8 cellular contexts compared by ENCODE assay signal in the genomic region with DNA sequence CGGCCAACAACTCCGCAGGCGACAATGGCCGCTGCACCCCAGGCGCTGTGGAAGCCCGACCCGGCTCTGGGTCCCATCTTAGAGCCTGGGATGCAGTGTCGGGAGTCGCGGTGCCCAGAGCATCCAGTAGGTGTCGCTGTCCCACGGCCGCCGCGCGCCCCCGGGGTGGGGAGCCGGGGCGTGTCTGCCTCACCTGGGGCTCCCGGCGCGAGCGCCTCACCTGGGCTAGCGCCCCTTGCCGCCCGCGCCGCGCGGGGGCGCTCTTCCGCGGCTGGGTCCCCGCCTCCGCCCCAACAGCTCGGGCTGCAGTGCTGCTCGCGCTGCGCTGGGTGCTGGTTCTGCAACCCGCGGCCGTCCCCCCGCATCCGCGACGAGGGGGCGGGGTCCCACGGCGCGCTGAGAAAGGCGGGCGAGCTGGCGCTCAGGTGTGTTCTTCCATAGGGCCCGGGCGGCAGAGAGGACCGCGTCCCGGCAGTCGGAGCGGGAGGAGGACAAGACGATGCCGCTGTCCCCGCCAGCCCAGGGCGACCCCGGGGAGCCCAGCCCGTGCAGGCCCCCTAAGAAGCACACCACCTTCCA. TPM values are rescaled to one million over a fixed set of nuclear protein-coding genes. Genes with fewer than 3 reads are reported as not detected.
DNase-seq lines count a peak whose midpoint lies in the region; ATAC-seq and TF ChIP-seq lines count a peak whose summit lies in the region.

A gene with protein sequence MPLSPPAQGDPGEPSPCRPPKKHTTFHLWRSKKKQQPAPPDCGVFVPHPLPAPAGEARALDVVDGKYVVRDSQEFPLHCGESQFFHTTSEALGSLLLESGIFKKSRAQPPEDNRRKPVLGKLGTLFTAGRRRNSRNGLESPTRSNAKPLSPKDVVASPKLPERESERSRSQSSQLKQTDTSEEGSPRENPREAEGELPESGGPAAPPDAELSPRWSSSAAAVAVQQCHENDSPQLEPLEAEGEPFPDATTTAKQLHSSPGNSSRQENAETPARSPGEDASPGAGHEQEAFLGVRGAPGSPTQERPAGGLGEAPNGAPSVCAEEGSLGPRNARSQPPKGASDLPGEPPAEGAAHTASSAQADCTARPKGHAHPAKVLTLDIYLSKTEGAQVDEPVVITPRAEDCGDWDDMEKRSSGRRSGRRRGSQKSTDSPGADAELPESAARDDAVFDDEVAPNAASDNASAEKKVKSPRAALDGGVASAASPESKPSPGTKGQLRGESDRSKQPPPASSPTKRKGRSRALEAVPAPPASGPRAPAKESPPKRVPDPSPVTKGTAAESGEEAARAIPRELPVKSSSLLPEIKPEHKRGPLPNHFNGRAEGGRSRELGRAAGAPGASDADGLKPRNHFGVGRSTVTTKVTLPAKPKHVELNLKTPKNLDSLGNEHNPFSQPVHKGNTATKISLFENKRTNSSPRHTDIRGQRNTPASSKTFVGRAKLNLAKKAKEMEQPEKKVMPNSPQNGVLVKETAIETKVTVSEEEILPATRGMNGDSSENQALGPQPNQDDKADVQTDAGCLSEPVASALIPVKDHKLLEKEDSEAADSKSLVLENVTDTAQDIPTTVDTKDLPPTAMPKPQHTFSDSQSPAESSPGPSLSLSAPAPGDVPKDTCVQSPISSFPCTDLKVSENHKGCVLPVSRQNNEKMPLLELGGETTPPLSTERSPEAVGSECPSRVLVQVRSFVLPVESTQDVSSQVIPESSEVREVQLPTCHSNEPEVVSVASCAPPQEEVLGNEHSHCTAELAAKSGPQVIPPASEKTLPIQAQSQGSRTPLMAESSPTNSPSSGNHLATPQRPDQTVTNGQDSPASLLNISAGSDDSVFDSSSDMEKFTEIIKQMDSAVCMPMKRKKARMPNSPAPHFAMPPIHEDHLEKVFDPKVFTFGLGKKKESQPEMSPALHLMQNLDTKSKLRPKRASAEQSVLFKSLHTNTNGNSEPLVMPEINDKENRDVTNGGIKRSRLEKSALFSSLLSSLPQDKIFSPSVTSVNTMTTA (N-terminal part only) (plus strand): TSS at position 308 of the 579 bp plus-strand sequence. CDS start 192 bp downstream, at position 500.

- TF ChIP-seq CTCF in BE2C (IDR thresholded peaks at IDR 0.05; ENCODE audit: low read depth, low read length) (peak; percentile 72), KMS-11 (conservative IDR thresholded peaks at IDR 0.05; ENCODE audit: low read depth, low read length) (peak; percentile 67)

- intact Hi-C loops in left ventricle myocardium superior (cut with micrococcal nuclease): no loop called here

- H3K4me3 ChIP-seq in BE2C (ENCODE audit: low read depth, low read length) (no peak within 1 kb of the TSS), KMS-11 (IDR thresholded peaks at IDR 0.05; ENCODE audit: insufficient read depth, low read depth, low read length) (no peak within 1 kb of the TSS)

- H3K9ac ChIP-seq in KMS-11: no peak within 1 kb of the TSS

- H3K27me3 ChIP-seq in BE2C (peaks cover 23% of the 10 kb centered on the region), KMS-11 (ENCODE audit: insufficient read depth, low read depth) (no peaks in the 10 kb centered on the region)

- no peaks in the 10 kb centered on the region for H3K9me3 ChIP-seq in BE2C

- DNase-seq in BE2C (peak; percentile 64), T follicular helper cell (ENCODE audit: low read depth) (peak; percentile 58), left ventricle myocardium superior (peak; percentile 44), renal cortical epithelial cell (ENCODE audit: low read depth) (no peak), KG1 (lab: John Stamatoyannopoulos, UW) (no peak)
- peak; percentile 6 for DNase-seq in activated naive CD8-positive, alpha-beta T cell treated with anti-CD3 and anti-CD28 coated beads, Interleukin-2, amount 50 U/mL, for 16 hours (ENCODE audit: low read depth, low spot score)

- peak within 1 kb of the TSS; percentile 75 for H2AFZ ChIP-seq in KMS-11 (ENCODE audit: low read depth)

- peak within 1 kb of the TSS; percentile 51 for H3K4me2 ChIP-seq in KMS-11

- no peaks in the 10 kb centered on the region for H3K4me1 ChIP-seq in BE2C
- H3K4me1 ChIP-seq in KMS-11 (ENCODE audit: low read depth, poor library complexity, severe bottlenecking): no peaks in the 10 kb centered on the region

- H3K79me2 ChIP-seq in KMS-11 (ENCODE audit: insufficient read depth, low read depth): no peaks in the 10 kb centered on the region

- H4K20me1 ChIP-seq in KMS-11 (ENCODE audit: insufficient read depth): no peaks in the 10 kb centered on the region

- peak; percentile 67 for ATAC-seq in GM19452 (IDR thresholded peaks at IDR 0.05; ENCODE audit: unreplicated experiment)
- peak; percentile 78 for ATAC-seq in left ventricle myocardium superior

- H3K36me3 ChIP-seq in BE2C: no peaks in the 10 kb centered on the region
- no peaks in the 10 kb centered on the region for H3K36me3 ChIP-seq in KMS-11 (ENCODE audit: insufficient read depth)

- H3K27ac ChIP-seq in KMS-11: no peak within 1 kb of the TSS

RNA-seq across cellular contexts. Expression of the gene that starts here (rescaled TPM):
- polyA plus RNA-seq in BE2C (2012; ENCODE audit: insufficient read depth, insufficient read length, low read depth): 0.15 TPM
- total RNA-seq in left ventricle myocardium superior (2.0 TPM), renal cortical epithelial cell (13.9 and 16.3 TPM in 2 replicates)

Comparison
In these comparisons a context has a peak if more than half of its experiments do, and no peak if none do; other contexts are left out.
1. DNase-seq: peak in BE2C (single experiment), T follicular helper cell (single experiment), activated naive CD8-positive, alpha-beta T cell treated with anti-CD3 and anti-CD28 coated beads, Interleukin-2, amount 50 U/mL, for 16 hours (single experiment) and left ventricle myocardium superior (single experiment); none in renal cortical epithelial cell (single experiment) and KG1 (single experiment).